Comparison of ENCODE assay signal across 1 cellular context in the genomic region with DNA sequence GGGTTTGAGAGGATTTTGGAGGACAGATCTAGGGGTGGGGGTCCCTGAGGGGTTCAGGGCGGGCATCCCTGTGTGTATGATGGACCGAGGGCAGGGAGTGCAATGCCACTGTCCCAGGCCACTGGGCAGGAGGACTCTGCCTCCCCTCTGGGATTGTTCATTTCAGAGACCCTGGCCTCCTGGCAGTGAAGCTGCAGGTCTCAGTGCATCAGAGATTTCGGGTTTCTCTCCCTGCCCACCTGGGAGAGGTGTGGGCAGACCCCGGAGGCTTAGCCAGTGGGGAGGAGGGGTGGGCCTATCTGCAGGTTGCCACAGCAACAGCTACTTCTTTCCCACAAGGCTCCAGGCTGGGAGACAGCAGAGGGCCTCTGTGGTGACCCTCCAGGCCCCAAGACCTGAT.
TF ChIP-seq lines count a peak whose summit lies in the region.

No MANE protein-coding gene starts in this region.

TF ChIP-seq in GM23338, 12 proteins besides CTCF, POLR2A, EP300 and RAD21 (continued from another document):
- TF ChIP-seq, protein P1, sequence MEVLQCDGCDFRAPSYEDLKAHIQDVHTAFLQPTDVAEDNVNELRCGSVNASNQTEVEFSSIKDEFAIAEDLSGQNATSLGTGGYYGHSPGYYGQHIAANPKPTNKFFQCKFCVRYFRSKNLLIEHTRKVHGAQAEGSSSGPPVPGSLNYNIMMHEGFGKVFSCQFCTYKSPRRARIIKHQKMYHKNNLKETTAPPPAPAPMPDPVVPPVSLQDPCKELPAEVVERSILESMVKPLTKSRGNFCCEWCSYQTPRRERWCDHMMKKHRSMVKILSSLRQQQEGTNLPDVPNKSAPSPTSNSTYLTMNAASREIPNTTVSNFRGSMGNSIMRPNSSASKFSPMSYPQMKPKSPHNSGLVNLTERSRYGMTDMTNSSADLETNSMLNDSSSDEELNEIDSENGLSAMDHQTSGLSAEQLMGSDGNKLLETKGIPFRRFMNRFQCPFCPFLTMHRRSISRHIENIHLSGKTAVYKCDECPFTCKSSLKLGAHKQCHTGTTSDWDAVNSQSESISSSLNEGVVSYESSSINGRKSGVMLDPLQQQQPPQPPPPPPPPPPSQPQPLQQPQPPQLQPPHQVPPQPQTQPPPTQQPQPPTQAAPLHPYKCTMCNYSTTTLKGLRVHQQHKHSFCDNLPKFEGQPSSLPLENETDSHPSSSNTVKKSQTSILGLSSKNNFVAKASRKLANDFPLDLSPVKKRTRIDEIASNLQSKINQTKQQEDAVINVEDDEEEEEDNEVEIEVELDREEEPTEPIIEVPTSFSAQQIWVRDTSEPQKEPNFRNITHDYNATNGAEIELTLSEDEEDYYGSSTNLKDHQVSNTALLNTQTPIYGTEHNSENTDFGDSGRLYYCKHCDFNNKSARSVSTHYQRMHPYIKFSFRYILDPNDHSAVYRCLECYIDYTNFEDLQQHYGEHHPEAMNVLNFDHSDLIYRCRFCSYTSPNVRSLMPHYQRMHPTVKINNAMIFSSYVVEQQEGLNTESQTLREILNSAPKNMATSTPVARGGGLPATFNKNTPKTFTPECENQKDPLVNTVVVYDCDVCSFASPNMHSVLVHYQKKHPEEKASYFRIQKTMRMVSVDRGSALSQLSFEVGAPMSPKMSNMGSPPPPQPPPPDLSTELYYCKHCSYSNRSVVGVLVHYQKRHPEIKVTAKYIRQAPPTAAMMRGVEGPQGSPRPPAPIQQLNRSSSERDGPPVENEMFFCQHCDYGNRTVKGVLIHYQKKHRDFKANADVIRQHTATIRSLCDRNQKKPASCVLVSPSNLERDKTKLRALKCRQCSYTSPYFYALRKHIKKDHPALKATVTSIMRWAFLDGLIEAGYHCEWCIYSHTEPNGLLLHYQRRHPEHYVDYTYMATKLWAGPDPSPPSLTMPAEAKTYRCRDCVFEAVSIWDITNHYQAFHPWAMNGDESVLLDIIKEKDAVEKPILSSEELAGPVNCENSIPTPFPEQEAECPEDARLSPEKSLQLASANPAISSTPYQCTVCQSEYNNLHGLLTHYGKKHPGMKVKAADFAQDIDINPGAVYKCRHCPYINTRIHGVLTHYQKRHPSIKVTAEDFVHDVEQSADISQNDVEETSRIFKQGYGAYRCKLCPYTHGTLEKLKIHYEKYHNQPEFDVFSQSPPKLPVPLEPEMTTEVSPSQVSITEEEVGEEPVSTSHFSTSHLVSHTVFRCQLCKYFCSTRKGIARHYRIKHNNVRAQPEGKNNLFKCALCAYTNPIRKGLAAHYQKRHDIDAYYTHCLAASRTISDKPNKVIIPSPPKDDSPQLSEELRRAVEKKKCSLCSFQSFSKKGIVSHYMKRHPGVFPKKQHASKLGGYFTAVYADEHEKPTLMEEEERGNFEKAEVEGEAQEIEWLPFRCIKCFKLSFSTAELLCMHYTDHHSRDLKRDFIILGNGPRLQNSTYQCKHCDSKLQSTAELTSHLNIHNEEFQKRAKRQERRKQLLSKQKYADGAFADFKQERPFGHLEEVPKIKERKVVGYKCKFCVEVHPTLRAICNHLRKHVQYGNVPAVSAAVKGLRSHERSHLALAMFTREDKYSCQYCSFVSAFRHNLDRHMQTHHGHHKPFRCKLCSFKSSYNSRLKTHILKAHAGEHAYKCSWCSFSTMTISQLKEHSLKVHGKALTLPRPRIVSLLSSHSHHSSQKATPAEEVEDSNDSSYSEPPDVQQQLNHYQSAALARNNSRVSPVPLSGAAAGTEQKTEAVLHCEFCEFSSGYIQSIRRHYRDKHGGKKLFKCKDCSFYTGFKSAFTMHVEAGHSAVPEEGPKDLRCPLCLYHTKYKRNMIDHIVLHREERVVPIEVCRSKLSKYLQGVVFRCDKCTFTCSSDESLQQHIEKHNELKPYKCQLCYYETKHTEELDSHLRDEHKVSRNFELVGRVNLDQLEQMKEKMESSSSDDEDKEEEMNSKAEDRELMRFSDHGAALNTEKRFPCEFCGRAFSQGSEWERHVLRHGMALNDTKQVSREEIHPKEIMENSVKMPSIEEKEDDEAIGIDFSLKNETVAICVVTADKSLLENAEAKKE (CRISPR knock-in tag; IDR thresholded peaks at IDR 0.05), result no peak
